In genomic region chr7:151963895-151964870, GRCh38 we compare ENCODE assay signal across 32 cellular contexts. TPM values are rescaled to one million over a fixed set of nuclear protein-coding genes. Genes with fewer than 3 reads are reported as not detected.
"Had no signal": no experiment of that assay in that cellular context is flagged by ENCODE, and none has a peak within 500 bp of the region (broad histone marks: within the 10 kb centered on the region; RNA-seq: fewer than 3 reads in every experiment).

No MANE protein-coding gene starts in this region.

- H3K4me3 Mint-ChIP-seq: activated CD8-positive, alpha-beta T cell treated with anti-CD3 and anti-CD28 coated beads for 36 hours; activated naive CD8-positive, alpha-beta T cell treated with anti-CD3 and anti-CD28 coated beads, Interleukin-2, amount 50 U/mL, for 24 hours had no signal

- H3K4me1 Mint-ChIP-seq: activated naive CD8-positive, alpha-beta T cell treated with anti-CD3 and anti-CD28 coated beads, Interleukin-2, amount 50 U/mL, for 24 hours had no signal

- H3K9me3 Mint-ChIP-seq: activated CD8-positive, alpha-beta T cell treated with anti-CD3 and anti-CD28 coated beads for 36 hours; activated naive CD8-positive, alpha-beta T cell treated with anti-CD3 and anti-CD28 coated beads, Interleukin-2, amount 50 U/mL, for 24 hours had no signal

- ATAC-seq: activated CD4-positive, CD25-positive, alpha-beta regulatory T cell treated with anti-CD3 and anti-CD28 coated beads, Interleukin-2, amount 50 U/mL, for 24 hours; activated CD8-positive, alpha-beta T cell treated with anti-CD3 and anti-CD28 coated beads for 36 hours; Panc1; SK-N-SH treated with all-trans-retinoic acid at 6 μM for 48 hours had no signal

- DNase-seq: activated CD4-positive, alpha-beta T cell treated with anti-CD3 and anti-CD28 coated beads for 4 hours; activated CD8-positive, alpha-beta memory T cell treated with anti-CD3 and anti-CD28 coated beads, Interleukin-2, amount 50 U/mL, for 48 hours; activated CD8-positive, alpha-beta T cell treated with anti-CD3 and anti-CD28 coated beads for 36 hours; activated effector memory CD4-positive, alpha-beta T cell treated with Interleukin-2 at 50 U/mL for 16 hours; activated naive CD4-positive, alpha-beta T cell; activated naive CD8-positive, alpha-beta T cell treated with anti-CD3 and anti-CD28 coated beads, Interleukin-2, amount 50 U/mL, for 24 hours; activated T-cell treated with anti-CD3 and anti-CD28 coated beads, Interleukin-2, amount 50 U/mL, for 1 hour; amygdala; brain microvascular endothelial cell; MG63; NCI-H1092 treated with DMSO at 0.1 percent for 48 hours; NCI-H1417 treated with DMSO at 0.1 percent for 48 hours; NCI-H1694; NCI-H2029; NCI-H2107; NCI-H2171 treated with DMSO at 0.1 percent for 48 hours; NCI-H226; NCI-H526; NCI-H82; NK-92 treated with Interleukin-12 subunit alpha and Interleukin-12 subunit beta, amount 100 ng/mL, for 24 hours; OCI-M1; RPMI8226; SHP77; SW 1271 had no signal

- H3K9me3 ChIP-seq: MG63, SJSA1 had no signal

- H3K4me1 ChIP-seq: SJSA1 had no signal

- H3K36me3 ChIP-seq: brain microvascular endothelial cell, cardiac muscle cell, MG63, SJSA1 had no signal

- H3K27me3 ChIP-seq: brain microvascular endothelial cell, cardiac muscle cell, MG63, SJSA1 had no signal

- H3K27ac ChIP-seq: brain microvascular endothelial cell, cardiac muscle cell, SJSA1 had no signal

- H3K4me3 ChIP-seq: cardiac muscle cell, MG63, SJSA1 had no signal

- H3K27me3 Mint-ChIP-seq: activated CD8-positive, alpha-beta T cell treated with anti-CD3 and anti-CD28 coated beads for 36 hours; activated naive CD8-positive, alpha-beta T cell treated with anti-CD3 and anti-CD28 coated beads, Interleukin-2, amount 50 U/mL, for 24 hours had no signal

- H3K27ac Mint-ChIP-seq: activated CD8-positive, alpha-beta T cell treated with anti-CD3 and anti-CD28 coated beads for 36 hours; activated naive CD4-positive, alpha-beta T cell treated with anti-CD3 and anti-CD28 coated beads, Interleukin-2, amount 50 U/mL, for 72 hours; activated naive CD8-positive, alpha-beta T cell treated with anti-CD3 and anti-CD28 coated beads, Interleukin-2, amount 50 U/mL, for 24 hours had no signal

- H3K36me3 Mint-ChIP-seq: activated naive CD4-positive, alpha-beta T cell treated with anti-CD3 and anti-CD28 coated beads, Interleukin-2, amount 50 U/mL, for 72 hours had no signal

RNA-seq across cellular contexts. Expression of gene GALNTL5, which starts 7.9 kb away (rescaled TPM):
- total RNA-seq: activated CD8-positive, alpha-beta T cell treated with anti-CD3 and anti-CD28 coated beads for 36 hours; activated naive CD4-positive, alpha-beta T cell treated with anti-CD3 and anti-CD28 coated beads, Interleukin-2, amount 50 U/mL, for 72 hours; cardiac muscle cell; NCI-H460; SJSA1; T-helper 1 cell treated with Interleukin-12 subunit alpha and Interleukin-12 subunit beta and Interleukin-4 antibody, amounts not matched to agents 30 ng/mL and 1 ng/mL, for 36 hours had no signal
